ENCODE assay signal across 1 cellular context in the genomic region with DNA sequence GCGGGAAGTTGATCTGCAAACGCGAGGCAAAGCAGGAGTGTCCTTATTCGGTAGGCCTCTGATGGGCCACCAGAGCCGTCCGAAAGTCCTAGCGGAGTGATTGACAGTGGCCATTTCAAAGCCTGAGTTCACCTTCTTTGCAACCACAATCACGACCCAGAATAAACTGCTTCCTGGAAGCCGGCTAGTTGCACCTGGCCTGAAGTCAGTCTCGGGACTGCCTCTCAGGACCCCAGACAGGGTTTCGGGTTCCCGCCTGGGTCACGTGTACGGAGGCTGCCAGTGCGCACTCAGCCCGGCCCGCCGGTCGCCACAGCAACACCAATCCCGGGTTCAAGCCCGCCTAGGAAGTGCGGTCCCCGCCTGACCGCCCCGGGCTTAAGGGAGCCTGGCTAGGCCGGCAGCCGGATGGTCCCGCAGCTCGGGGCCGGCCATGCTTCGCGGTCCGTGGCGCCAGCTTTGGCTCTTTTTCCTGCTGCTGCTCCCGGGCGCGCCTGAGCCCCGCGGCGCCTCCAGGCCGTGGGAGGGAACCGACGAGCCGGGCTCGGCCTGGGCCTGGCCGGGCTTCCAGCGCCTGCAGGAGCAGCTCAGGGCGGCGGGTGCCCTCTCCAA.
A peak's percentile ranks its signal among the peaks of the same experiment; 100 is the strongest.
TF ChIP-seq lines count a peak whose summit lies in the region.

A gene with protein sequence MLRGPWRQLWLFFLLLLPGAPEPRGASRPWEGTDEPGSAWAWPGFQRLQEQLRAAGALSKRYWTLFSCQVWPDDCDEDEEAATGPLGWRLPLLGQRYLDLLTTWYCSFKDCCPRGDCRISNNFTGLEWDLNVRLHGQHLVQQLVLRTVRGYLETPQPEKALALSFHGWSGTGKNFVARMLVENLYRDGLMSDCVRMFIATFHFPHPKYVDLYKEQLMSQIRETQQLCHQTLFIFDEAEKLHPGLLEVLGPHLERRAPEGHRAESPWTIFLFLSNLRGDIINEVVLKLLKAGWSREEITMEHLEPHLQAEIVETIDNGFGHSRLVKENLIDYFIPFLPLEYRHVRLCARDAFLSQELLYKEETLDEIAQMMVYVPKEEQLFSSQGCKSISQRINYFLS (plus strand): TSS at position 375 of the 612 bp plus-strand sequence. CDS start 59 bp downstream, at position 434.

TF ChIP-seq in K562, 482 proteins besides CTCF, POLR2A, EP300 and RAD21 (continued from another document and continues in another):
- TF ChIP-seq, protein P1, sequence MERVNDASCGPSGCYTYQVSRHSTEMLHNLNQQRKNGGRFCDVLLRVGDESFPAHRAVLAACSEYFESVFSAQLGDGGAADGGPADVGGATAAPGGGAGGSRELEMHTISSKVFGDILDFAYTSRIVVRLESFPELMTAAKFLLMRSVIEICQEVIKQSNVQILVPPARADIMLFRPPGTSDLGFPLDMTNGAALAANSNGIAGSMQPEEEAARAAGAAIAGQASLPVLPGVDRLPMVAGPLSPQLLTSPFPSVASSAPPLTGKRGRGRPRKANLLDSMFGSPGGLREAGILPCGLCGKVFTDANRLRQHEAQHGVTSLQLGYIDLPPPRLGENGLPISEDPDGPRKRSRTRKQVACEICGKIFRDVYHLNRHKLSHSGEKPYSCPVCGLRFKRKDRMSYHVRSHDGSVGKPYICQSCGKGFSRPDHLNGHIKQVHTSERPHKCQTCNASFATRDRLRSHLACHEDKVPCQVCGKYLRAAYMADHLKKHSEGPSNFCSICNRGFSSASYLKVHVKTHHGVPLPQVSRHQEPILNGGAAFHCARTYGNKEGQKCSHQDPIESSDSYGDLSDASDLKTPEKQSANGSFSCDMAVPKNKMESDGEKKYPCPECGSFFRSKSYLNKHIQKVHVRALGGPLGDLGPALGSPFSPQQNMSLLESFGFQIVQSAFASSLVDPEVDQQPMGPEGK (CRISPR knock-in tag; IDR thresholded peaks at IDR 0.05; ENCODE audit: borderline replicate concordance) = no peak
- TF ChIP-seq IFI16 (CRISPR knock-in tag; IDR thresholded peaks at IDR 0.05) = no peak
- no peak for TF ChIP-seq MTA1 (IDR thresholded peaks at IDR 0.05; ENCODE audit: borderline replicate concordance)
- TF ChIP-seq SETDB1 (IDR thresholded peaks at IDR 0.05; ENCODE audit: low read length) = no peak
- TF ChIP-seq L3MBTL2 (IDR thresholded peaks at IDR 0.05) = peak; percentile 96
- TF ChIP-seq RBM22 (IDR thresholded peaks at IDR 0.05; ENCODE audit: low read depth, low read length, poor library complexity, severe bottlenecking) = peak; percentile 98
- no peak for TF ChIP-seq TAF15 (IDR thresholded peaks at IDR 0.05; ENCODE audit: low read depth, low read length)
- TF ChIP-seq, protein P2, sequence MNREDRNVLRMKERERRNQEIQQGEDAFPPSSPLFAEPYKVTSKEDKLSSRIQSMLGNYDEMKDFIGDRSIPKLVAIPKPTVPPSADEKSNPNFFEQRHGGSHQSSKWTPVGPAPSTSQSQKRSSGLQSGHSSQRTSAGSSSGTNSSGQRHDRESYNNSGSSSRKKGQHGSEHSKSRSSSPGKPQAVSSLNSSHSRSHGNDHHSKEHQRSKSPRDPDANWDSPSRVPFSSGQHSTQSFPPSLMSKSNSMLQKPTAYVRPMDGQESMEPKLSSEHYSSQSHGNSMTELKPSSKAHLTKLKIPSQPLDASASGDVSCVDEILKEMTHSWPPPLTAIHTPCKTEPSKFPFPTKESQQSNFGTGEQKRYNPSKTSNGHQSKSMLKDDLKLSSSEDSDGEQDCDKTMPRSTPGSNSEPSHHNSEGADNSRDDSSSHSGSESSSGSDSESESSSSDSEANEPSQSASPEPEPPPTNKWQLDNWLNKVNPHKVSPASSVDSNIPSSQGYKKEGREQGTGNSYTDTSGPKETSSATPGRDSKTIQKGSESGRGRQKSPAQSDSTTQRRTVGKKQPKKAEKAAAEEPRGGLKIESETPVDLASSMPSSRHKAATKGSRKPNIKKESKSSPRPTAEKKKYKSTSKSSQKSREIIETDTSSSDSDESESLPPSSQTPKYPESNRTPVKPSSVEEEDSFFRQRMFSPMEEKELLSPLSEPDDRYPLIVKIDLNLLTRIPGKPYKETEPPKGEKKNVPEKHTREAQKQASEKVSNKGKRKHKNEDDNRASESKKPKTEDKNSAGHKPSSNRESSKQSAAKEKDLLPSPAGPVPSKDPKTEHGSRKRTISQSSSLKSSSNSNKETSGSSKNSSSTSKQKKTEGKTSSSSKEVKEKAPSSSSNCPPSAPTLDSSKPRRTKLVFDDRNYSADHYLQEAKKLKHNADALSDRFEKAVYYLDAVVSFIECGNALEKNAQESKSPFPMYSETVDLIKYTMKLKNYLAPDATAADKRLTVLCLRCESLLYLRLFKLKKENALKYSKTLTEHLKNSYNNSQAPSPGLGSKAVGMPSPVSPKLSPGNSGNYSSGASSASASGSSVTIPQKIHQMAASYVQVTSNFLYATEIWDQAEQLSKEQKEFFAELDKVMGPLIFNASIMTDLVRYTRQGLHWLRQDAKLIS (CRISPR knock-in tag; IDR thresholded peaks at IDR 0.05) = peak; percentile 75; the same call in 1 of the 2 replicates
- no peak for TF ChIP-seq SMARCB1 (IDR thresholded peaks at IDR 0.05; ENCODE audit: insufficient read length, low read depth)
- TF ChIP-seq CC2D1A (IDR thresholded peaks at IDR 0.05) = no peak
- TF ChIP-seq ZNF436 (CRISPR knock-in tag; IDR thresholded peaks at IDR 0.05) = no peak
- no peak for TF ChIP-seq MAFG (tag; conservative IDR thresholded peaks at IDR 0.05)
- TF ChIP-seq, protein P3, sequence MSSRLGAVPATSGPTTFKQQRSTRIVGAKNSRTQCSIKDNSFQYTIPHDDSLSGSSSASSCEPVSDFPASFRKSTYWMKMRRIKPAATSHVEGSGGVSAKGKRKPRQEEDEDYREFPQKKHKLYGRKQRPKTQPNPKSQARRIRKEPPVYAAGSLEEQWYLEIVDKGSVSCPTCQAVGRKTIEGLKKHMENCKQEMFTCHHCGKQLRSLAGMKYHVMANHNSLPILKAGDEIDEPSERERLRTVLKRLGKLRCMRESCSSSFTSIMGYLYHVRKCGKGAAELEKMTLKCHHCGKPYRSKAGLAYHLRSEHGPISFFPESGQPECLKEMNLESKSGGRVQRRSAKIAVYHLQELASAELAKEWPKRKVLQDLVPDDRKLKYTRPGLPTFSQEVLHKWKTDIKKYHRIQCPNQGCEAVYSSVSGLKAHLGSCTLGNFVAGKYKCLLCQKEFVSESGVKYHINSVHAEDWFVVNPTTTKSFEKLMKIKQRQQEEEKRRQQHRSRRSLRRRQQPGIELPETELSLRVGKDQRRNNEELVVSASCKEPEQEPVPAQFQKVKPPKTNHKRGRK (tag; IDR thresholded peaks at IDR 0.05) = no peak
- TF ChIP-seq, protein P4, sequence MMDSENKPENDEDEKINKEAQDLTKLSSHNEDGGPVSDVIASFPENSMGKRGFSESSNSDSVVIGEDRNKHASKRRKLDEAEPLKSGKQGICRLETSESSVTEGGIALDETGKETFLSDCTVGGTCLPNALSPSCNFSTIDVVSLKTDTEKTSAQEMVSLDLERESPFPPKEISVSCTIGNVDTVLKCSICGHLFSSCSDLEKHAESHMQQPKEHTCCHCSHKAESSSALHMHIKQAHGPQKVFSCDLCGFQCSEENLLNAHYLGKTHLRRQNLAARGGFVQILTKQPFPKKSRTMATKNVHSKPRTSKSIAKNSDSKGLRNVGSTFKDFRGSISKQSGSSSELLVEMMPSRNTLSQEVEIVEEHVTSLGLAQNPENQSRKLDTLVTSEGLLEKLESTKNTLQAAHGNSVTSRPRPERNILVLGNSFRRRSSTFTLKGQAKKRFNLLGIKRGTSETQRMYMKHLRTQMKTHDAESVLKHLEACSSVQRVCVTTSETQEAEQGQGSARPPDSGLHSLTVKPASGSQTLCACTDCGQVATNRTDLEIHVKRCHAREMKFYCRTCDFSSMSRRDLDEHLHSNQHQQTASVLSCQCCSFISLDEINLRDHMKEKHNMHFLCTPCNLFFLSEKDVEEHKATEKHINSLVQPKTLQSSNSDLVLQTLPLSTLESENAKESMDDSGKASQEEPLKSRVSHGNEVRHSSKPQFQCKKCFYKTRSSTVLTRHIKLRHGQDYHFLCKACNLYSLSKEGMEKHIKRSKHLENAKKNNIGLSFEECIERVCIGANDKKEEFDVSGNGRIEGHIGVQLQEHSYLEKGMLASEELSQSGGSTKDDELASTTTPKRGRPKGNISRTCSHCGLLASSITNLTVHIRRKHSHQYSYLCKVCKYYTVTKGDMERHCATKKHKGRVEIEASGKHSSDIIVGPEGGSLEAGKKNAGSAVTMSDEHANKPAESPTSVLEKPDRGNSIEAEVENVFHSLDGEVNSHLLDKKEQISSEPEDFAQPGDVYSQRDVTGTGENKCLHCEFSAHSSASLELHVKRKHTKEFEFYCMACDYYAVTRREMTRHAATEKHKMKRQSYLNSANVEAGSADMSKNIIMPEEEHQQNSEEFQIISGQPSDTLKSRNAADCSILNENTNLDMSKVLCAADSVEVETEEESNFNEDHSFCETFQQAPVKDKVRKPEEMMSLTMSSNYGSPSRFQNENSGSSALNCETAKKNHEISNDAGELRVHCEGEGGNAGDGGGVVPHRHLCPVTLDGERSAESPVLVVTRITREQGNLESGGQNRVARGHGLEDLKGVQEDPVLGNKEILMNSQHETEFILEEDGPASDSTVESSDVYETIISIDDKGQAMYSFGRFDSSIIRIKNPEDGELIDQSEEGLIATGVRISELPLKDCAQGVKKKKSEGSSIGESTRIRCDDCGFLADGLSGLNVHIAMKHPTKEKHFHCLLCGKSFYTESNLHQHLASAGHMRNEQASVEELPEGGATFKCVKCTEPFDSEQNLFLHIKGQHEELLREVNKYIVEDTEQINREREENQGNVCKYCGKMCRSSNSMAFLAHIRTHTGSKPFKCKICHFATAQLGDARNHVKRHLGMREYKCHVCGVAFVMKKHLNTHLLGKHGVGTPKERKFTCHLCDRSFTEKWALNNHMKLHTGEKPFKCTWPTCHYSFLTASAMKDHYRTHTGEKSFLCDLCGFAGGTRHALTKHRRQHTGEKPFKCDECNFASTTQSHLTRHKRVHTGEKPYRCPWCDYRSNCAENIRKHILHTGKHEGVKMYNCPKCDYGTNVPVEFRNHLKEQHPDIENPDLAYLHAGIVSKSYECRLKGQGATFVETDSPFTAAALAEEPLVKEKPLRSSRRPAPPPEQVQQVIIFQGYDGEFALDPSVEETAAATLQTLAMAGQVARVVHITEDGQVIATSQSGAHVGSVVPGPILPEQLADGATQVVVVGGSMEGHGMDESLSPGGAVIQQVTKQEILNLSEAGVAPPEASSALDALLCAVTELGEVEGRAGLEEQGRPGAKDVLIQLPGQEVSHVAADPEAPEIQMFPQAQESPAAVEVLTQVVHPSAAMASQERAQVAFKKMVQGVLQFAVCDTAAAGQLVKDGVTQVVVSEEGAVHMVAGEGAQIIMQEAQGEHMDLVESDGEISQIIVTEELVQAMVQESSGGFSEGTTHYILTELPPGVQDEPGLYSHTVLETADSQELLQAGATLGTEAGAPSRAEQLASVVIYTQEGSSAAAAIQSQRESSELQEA (IDR thresholded peaks at IDR 0.05; ENCODE audit: low read depth) = no peak
- no peak for TF ChIP-seq ADNP (tag; IDR thresholded peaks at IDR 0.05)
- TF ChIP-seq ATF1 (CRISPR knock-in tag; IDR thresholded peaks at IDR 0.05) = no peak
- TF ChIP-seq ATF1 (tag; IDR thresholded peaks at IDR 0.05) = peak; percentile 49
- no peak for TF ChIP-seq TRIM24 (IDR thresholded peaks at IDR 0.05)
- no peak for TF ChIP-seq SMAD2 (IDR thresholded peaks at IDR 0.05; ENCODE audit: low read depth, low read length)
- TF ChIP-seq, protein P5, sequence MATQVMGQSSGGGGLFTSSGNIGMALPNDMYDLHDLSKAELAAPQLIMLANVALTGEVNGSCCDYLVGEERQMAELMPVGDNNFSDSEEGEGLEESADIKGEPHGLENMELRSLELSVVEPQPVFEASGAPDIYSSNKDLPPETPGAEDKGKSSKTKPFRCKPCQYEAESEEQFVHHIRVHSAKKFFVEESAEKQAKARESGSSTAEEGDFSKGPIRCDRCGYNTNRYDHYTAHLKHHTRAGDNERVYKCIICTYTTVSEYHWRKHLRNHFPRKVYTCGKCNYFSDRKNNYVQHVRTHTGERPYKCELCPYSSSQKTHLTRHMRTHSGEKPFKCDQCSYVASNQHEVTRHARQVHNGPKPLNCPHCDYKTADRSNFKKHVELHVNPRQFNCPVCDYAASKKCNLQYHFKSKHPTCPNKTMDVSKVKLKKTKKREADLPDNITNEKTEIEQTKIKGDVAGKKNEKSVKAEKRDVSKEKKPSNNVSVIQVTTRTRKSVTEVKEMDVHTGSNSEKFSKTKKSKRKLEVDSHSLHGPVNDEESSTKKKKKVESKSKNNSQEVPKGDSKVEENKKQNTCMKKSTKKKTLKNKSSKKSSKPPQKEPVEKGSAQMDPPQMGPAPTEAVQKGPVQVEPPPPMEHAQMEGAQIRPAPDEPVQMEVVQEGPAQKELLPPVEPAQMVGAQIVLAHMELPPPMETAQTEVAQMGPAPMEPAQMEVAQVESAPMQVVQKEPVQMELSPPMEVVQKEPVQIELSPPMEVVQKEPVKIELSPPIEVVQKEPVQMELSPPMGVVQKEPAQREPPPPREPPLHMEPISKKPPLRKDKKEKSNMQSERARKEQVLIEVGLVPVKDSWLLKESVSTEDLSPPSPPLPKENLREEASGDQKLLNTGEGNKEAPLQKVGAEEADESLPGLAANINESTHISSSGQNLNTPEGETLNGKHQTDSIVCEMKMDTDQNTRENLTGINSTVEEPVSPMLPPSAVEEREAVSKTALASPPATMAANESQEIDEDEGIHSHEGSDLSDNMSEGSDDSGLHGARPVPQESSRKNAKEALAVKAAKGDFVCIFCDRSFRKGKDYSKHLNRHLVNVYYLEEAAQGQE (CRISPR knock-in tag; IDR thresholded peaks at IDR 0.05; ENCODE audit: low read depth) = no peak; the same call in 1 of the 2 replicates
- no peak for TF ChIP-seq ZC3H4 (CRISPR knock-in tag; IDR thresholded peaks at IDR 0.05; ENCODE audit: borderline replicate concordance)
- TF ChIP-seq, protein P6, sequence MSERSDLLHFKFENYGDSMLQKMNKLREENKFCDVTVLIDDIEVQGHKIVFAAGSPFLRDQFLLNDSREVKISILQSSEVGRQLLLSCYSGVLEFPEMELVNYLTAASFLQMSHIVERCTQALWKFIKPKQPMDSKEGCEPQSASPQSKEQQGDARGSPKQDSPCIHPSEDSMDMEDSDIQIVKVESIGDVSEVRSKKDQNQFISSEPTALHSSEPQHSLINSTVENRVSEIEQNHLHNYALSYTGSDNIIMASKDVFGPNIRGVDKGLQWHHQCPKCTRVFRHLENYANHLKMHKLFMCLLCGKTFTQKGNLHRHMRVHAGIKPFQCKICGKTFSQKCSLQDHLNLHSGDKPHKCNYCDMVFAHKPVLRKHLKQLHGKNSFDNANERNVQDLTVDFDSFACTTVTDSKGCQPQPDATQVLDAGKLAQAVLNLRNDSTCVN (CRISPR knock-in tag; IDR thresholded peaks at IDR 0.05) = no peak
- TF ChIP-seq NFYB (IDR thresholded peaks at IDR 0.05; ENCODE audit: extremely low read depth, insufficient read length) = peak; percentile 72
